8 cellular contexts compared by ENCODE assay signal in the genomic region with DNA sequence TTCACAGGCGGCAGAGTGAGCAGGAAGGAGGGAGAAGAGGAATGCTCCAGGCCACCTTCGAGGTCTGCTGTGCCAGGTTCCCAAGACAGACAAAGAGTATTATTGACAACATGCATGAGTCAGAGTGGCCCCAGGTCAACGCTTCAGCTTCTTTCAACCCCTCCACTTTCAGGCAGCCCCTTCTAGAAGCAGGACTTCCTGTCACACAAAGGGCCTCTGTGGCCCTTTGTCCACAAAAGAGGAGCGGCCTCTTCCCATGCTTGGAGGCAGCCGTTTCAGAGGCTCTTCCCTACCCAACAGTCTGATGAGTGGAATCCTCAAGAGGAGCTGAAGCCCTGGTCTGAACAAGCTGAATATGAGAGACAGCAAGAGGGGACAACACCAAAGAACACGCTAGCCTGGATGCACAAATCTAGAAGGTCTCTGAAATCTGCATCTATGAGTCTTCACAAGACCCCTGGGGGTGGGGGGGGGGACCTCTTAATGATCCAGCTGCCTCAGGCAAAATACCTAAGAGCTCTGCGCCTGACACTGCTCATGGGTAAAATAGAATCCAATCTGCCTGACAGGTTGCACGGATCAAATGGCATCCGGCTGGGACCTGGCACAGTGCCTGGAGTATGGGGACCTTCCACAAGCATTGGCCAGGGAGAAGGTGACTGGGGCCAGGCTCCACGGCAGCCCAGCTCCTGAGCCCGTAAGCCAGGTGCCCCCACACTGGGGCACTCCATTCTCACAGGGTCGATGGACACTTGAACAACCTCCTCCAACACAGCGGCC.
DNase-seq lines count a peak whose midpoint lies in the region; ATAC-seq, FAIRE-seq and TF ChIP-seq lines count a peak whose summit lies in the region.

No MANE protein-coding gene starts in this region.

- H3K4me3 ChIP-seq in psoas muscle: no peak overlapping the region
- no peak overlapping the region for H3K4me3 ChIP-seq in osteoblast (ENCODE audit: insufficient read depth, low read length)
- H3K4me3 ChIP-seq in A673 (ENCODE audit: low read depth, low read length, poor library complexity, severe bottlenecking): no peak overlapping the region

- intact Hi-C loops in psoas muscle (cut with DNase I): no loop called here
- intact Hi-C loops in A673 (cut with micrococcal nuclease; ENCODE audit: unreplicated experiment): no loop called here

- H3K9me3 ChIP-seq in psoas muscle (no peaks in the 10 kb centered on the region), osteoblast (ENCODE audit: low read depth, low read length) (no peaks in the 10 kb centered on the region), A673 (ENCODE audit: low read depth, low read length, poor library complexity, severe bottlenecking) (no peaks in the 10 kb centered on the region)

- WGBS in psoas muscle, 3 donors: 31 to 38% (median 37%) methylated on average over 13 of the region's 13 CpGs

- no peak for TF ChIP-seq POLR2A in GM12891 (IDR thresholded peaks at IDR 0.05; ENCODE audit: low read depth, low read length)

- POLR2A ChIA-PET in A673 (lab: Charles Lee; ENCODE audit: low non-redundant PET): no interaction called here

- ATAC-seq in psoas muscle (peak; percentile 46 to 83 (median 53)), GM18909 (IDR thresholded peaks at IDR 0.05; ENCODE audit: poor library complexity, unreplicated experiment) (no peak), HG02938 (IDR thresholded peaks at IDR 0.05; ENCODE audit: unreplicated experiment) (no peak)

- H4K20me1 ChIP-seq in osteoblast (ENCODE audit: insufficient read depth, low read length): peaks cover 61% of the 10 kb centered on the region

- no peak for FAIRE-seq in GM12891 (lab: Jason Lieb, UNC)

- peaks cover 95% of the 10 kb centered on the region for H3K79me2 ChIP-seq in osteoblast (ENCODE audit: insufficient read depth, low read length)

- no peaks in the 10 kb centered on the region for H3K27me3 ChIP-seq in psoas muscle (ENCODE audit: insufficient read depth in 3 of 3, low read length in 2 of 3)
- no peaks in the 10 kb centered on the region for H3K27me3 ChIP-seq in osteoblast (ENCODE audit: insufficient read depth, low read length)
- H3K27me3 ChIP-seq in A673 (replicated peaks; ENCODE audit: insufficient read depth, low read depth, low read length, poor library complexity): no peaks in the 10 kb centered on the region

- H3K4me1 ChIP-seq in psoas muscle (peaks cover 68% of the 10 kb centered on the region), osteoblast (ENCODE audit: insufficient read depth, low read length) (peaks cover 7% of the 10 kb centered on the region), A673 (ENCODE audit: insufficient read depth, low read length, poor library complexity, severe bottlenecking) (peaks cover 36% of the 10 kb centered on the region)

- H3K36me3 ChIP-seq in psoas muscle (ENCODE audit: insufficient read depth in 1 of 2, low read depth in 1 of 2) (no peaks in the 10 kb centered on the region), osteoblast (ENCODE audit: insufficient read depth, low read length) (peaks cover 3% of the 10 kb centered on the region), A673 (ENCODE audit: insufficient read depth, low read length, poor library complexity, severe bottlenecking) (no peaks in the 10 kb centered on the region)

- no peak overlapping the region for H3K4me2 ChIP-seq in osteoblast (ENCODE audit: insufficient read depth, low read length)

- H2AFZ ChIP-seq in osteoblast (ENCODE audit: low read length): no peak overlapping the region

- TF ChIP-seq CTCF in psoas muscle (IDR thresholded peaks at IDR 0.05): no peak
- TF ChIP-seq CTCF in osteoblast (IDR thresholded peaks at IDR 0.05; ENCODE audit: extremely low read depth, low read depth, low read length): no peak
- TF ChIP-seq CTCF in A673 (conservative IDR thresholded peaks at IDR 0.05; ENCODE audit: low read depth, low read length): no peak

- DNase-seq in GM12891 (ENCODE audit: insufficient read length, low spot score) (no peak), NCI-H69 (lab: John Stamatoyannopoulos, UW) (peak; percentile 96), foreskin melanocyte (peak; percentile 96), psoas muscle (peak; percentile 64 to 82), osteoblast (ENCODE audit: insufficient read length, low spot score, missing footprints) (no peak), A673 (ENCODE audit: low spot score) (no peak)

- BruUV-seq in A673 (replicated peaks; lab: Mats Ljungman, UMichigan): no TSS peak

- CTCF ChIA-PET in A673 (lab: Charles Lee): no interaction called here

- H3K27ac ChIP-seq in psoas muscle (peak overlapping the region; percentile 67), osteoblast (ENCODE audit: low read depth, low read length) (no peak overlapping the region), A673 (ENCODE audit: low read depth, low read length, poor library complexity, severe bottlenecking) (no peak overlapping the region)

TF ChIP-seq in GM12891, 5 proteins besides CTCF, POLR2A, EP300 and RAD21:
- TF ChIP-seq PAX5 (IDR thresholded peaks at IDR 0.05; ENCODE audit: insufficient read depth, low read length, severe bottlenecking) (no peak), TAF1 (IDR thresholded peaks at IDR 0.05; ENCODE audit: low read depth, low read length) (no peak), SPI1 (IDR thresholded peaks at IDR 0.05; ENCODE audit: low read depth, low read length) (0 out of 2 replicates have a peak, but pooled peaks have one; percentile 9), POLR2AphosphoS5 (IDR thresholded peaks at IDR 0.05; ENCODE audit: low read depth, low read length) (no peak), POU2F2 (IDR thresholded peaks at IDR 0.05; ENCODE audit: low read depth, low read length) (no peak)

Comparison
In these comparisons a context has a peak if more than half of its experiments do, and no peak if none do; other contexts are left out.
1. DNase-seq: peak in NCI-H69 (single experiment), foreskin melanocyte (single experiment) and psoas muscle (2 of 2); none in GM12891 (single experiment), osteoblast (single experiment) and A673 (single experiment).
2. ATAC-seq: peak in psoas muscle (4 of 4); none in GM18909 (single experiment) and HG02938 (single experiment).